8 cellular contexts compared by ENCODE assay signal in the genomic region with DNA sequence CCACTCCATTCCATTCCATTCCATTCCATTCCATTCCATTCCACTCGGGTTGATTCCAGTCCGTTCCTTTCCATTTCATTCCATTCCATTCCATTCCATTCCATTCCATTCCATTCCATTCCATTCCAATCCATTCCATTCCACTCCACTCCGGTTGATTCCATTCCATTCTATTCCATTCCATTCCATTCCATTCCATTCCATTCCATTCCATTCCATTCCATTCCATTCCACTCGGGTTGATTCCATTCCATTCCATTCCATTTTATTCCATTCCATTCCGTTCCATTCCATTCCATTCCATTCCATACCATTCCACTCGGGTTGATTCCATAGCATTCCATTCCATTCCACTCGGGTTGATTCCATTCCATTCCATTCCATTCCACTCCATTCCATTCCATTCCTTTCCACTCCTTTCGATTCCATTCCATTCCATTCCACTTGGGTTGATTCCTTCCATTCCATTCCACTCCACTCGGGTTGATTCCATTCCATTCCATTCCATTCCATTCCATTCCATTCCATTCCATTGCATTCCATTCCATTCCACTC.
A peak's percentile ranks its signal among the peaks of the same experiment; 100 is the strongest.
DNase-seq lines count a peak whose midpoint lies in the region; ATAC-seq, FAIRE-seq and TF ChIP-seq lines count a peak whose summit lies in the region.
"Not testable (repeated sequence)": the region's sequence is repeated elsewhere in the genome, so short reads cannot be mapped to it uniquely, and the experiment has no call there.

No MANE protein-coding gene starts in this region.

- not testable (repeated sequence) for TF ChIP-seq POLR2A in HepG2 (IDR thresholded peaks at IDR 0.05; ENCODE audit: insufficient read depth in 1 of 2, low read depth in 2 of 2, low read length in 2 of 2)

- not testable (repeated sequence) for H3K27me3 ChIP-seq in HepG2 (ENCODE audit: control insufficient read depth in 1 of 2, insufficient read depth in 2 of 2, low read length in 2 of 2)

- WGBS in HepG2 (ENCODE audit: low lambda C conversion rate) = 4% methylated on average over 9 of the region's 9 CpGs

- not testable (repeated sequence) for H3K36me3 ChIP-seq in HepG2 (replicated peaks in 1 of 2; ENCODE audit: control insufficient read depth in 1 of 2, insufficient read depth in 2 of 2, low read length in 2 of 2)

- not testable (repeated sequence) for H3K27me3 Mint-ChIP-seq in T-helper 1 cell treated with Interleukin-12 subunit alpha and Interleukin-12 subunit beta and Interleukin-4 antibody, amounts not matched to agents 30 μg/mL and 1 μg/mL, for 36 hours (ENCODE audit: low read depth); stimulated activated naive CD8-positive, alpha-beta T cell treated with anti-CD3 and anti-CD28 coated beads, Interleukin-15, Interleukin-2, amounts not matched to agents 100 ng/mL and 50 ng/mL, for 24 hours

- not testable (repeated sequence) for H3K4me3 ChIP-seq in epithelial cell of esophagus (ENCODE audit: low read length); HepG2 (replicated peaks in 1 of 3; ENCODE audit: insufficient read depth in 1 of 3, low read depth in 2 of 3, low read length in 3 of 3)

- DNase-seq in epithelial cell of esophagus (ENCODE audit: low read depth) = peak; percentile 47
- not testable (repeated sequence) for DNase-seq in HepG2 (ENCODE audit: low spot score)

- H3K79me2 ChIP-seq in HepG2 (ENCODE audit: insufficient read depth, low read length) = not testable (repeated sequence)

- H3K9ac ChIP-seq in HepG2 (ENCODE audit: insufficient read depth, low read depth, low read length) = not testable (repeated sequence)

- H3K36me3 Mint-ChIP-seq in T-helper 1 cell treated with Interleukin-12 subunit alpha and Interleukin-12 subunit beta and Interleukin-4 antibody, amounts not matched to agents 30 μg/mL and 1 μg/mL, for 36 hours (ENCODE audit: low read depth) = peaks cover 68% of the 10 kb centered on the region
- H3K36me3 Mint-ChIP-seq in stimulated activated naive CD8-positive, alpha-beta T cell treated with anti-CD3 and anti-CD28 coated beads, Interleukin-15, Interleukin-2, amounts not matched to agents 100 ng/mL and 50 ng/mL, for 24 hours (ENCODE audit: low read depth) = peaks cover 78% of the 10 kb centered on the region

- H4K20me1 ChIP-seq in HepG2 (ENCODE audit: insufficient read depth, low read length) = not testable (repeated sequence)

- POLR2A ChIA-PET in HepG2 (lab: Yijun Ruan, JAX) = not testable (repeated sequence)

- TF ChIP-seq CTCF in epithelial cell of esophagus (IDR thresholded peaks at IDR 0.05; ENCODE audit: insufficient read depth, low read depth, low read length, missing control alignments); HepG2 (CRISPR knock-in tag; IDR thresholded peaks at IDR 0.05): not testable (repeated sequence)

- H3K4me3 Mint-ChIP-seq in T-helper 1 cell treated with Interleukin-12 subunit alpha and Interleukin-12 subunit beta and Interleukin-4 antibody, amounts not matched to agents 30 μg/mL and 1 μg/mL, for 36 hours; stimulated activated naive CD8-positive, alpha-beta T cell treated with anti-CD3 and anti-CD28 coated beads, Interleukin-15, Interleukin-2, amounts not matched to agents 100 ng/mL and 50 ng/mL, for 24 hours: not testable (repeated sequence)

- H3K4me2 ChIP-seq in HepG2 (ENCODE audit: low read depth, low read length) = not testable (repeated sequence)

- H3K27ac Mint-ChIP-seq in T-helper 1 cell treated with Interleukin-12 subunit alpha and Interleukin-12 subunit beta and Interleukin-4 antibody, amounts not matched to agents 30 μg/mL and 1 μg/mL, for 36 hours = peak overlapping the region; percentile 2
- H3K27ac Mint-ChIP-seq in stimulated activated naive CD8-positive, alpha-beta T cell treated with anti-CD3 and anti-CD28 coated beads, Interleukin-15, Interleukin-2, amounts not matched to agents 100 ng/mL and 50 ng/mL, for 24 hours = peak overlapping the region; percentile 1

- ATAC-seq in GM18520 (IDR thresholded peaks at IDR 0.05; ENCODE audit: unreplicated experiment) = peak; percentile 23
- ATAC-seq in GM21381 (IDR thresholded peaks at IDR 0.05; ENCODE audit: unreplicated experiment) = peak; percentile 30
- peak; percentile 32 for ATAC-seq in HG02763 (IDR thresholded peaks at IDR 0.05; ENCODE audit: unreplicated experiment)
- peak; percentile 38 for ATAC-seq in HG03354 (IDR thresholded peaks at IDR 0.05; ENCODE audit: poor library complexity, severe bottlenecking, unreplicated experiment)
- peak; percentile 58 for ATAC-seq in HepG2

- not testable (repeated sequence) for TF ChIP-seq EP300 in HepG2 (IDR thresholded peaks at IDR 0.05; ENCODE audit: low read depth in 2 of 2, low read length in 2 of 2); HepG2 (CRISPR knock-in tag; IDR thresholded peaks at IDR 0.05; ENCODE audit: borderline replicate concordance)

- peaks cover 80% of the 10 kb centered on the region for H3K9me3 Mint-ChIP-seq in T-helper 1 cell treated with Interleukin-12 subunit alpha and Interleukin-12 subunit beta and Interleukin-4 antibody, amounts not matched to agents 30 μg/mL and 1 μg/mL, for 36 hours
- H3K9me3 Mint-ChIP-seq in stimulated activated naive CD8-positive, alpha-beta T cell treated with anti-CD3 and anti-CD28 coated beads, Interleukin-15, Interleukin-2, amounts not matched to agents 100 ng/mL and 50 ng/mL, for 24 hours = peaks cover 74% of the 10 kb centered on the region

- intact Hi-C loops in HepG2 (cut with micrococcal nuclease; ENCODE audit: unreplicated experiment) = not testable (repeated sequence)

- not testable (repeated sequence) for H3K4me1 ChIP-seq in HepG2 (ENCODE audit: insufficient read depth, low read length)

- CTCF ChIA-PET in HepG2 (lab: Yijun Ruan, JAX; ENCODE audit: low intra/inter-chr PET ratio, low total read pairs) = not testable (repeated sequence)

- not testable (repeated sequence) for H3K27ac ChIP-seq in HepG2 (ENCODE audit: extremely low read length, insufficient read depth, low read length)

- FAIRE-seq in HepG2 (lab: Jason Lieb, UNC) = not testable (repeated sequence)

- in situ Hi-C loops in HepG2 (cut with HindIII; ENCODE audit: extremely low pct_ligation_motif_present, low pct_unique_long_range_greater_than_20kb) = not testable (repeated sequence)

- H2AFZ ChIP-seq in HepG2 (ENCODE audit: low read length) = not testable (repeated sequence)

- not testable (repeated sequence) for TF ChIP-seq RAD21 in HepG2 (CRISPR knock-in tag; IDR thresholded peaks at IDR 0.05)

- peaks cover 76% of the 10 kb centered on the region for H3K9me3 ChIP-seq in HepG2 (ENCODE audit: low read length)

- not testable (repeated sequence) for H3K4me1 Mint-ChIP-seq in T-helper 1 cell treated with Interleukin-12 subunit alpha and Interleukin-12 subunit beta and Interleukin-4 antibody, amounts not matched to agents 30 μg/mL and 1 μg/mL, for 36 hours (ENCODE audit: low read depth); stimulated activated naive CD8-positive, alpha-beta T cell treated with anti-CD3 and anti-CD28 coated beads, Interleukin-15, Interleukin-2, amounts not matched to agents 100 ng/mL and 50 ng/mL, for 24 hours (ENCODE audit: low read depth)

- not testable (repeated sequence) for BruUV-seq in HepG2 (replicated peaks; lab: Mats Ljungman, UMichigan)

TF ChIP-seq in HepG2, 621 proteins besides CTCF, POLR2A, EP300 and RAD21:
- TF ChIP-seq, protein P1, sequence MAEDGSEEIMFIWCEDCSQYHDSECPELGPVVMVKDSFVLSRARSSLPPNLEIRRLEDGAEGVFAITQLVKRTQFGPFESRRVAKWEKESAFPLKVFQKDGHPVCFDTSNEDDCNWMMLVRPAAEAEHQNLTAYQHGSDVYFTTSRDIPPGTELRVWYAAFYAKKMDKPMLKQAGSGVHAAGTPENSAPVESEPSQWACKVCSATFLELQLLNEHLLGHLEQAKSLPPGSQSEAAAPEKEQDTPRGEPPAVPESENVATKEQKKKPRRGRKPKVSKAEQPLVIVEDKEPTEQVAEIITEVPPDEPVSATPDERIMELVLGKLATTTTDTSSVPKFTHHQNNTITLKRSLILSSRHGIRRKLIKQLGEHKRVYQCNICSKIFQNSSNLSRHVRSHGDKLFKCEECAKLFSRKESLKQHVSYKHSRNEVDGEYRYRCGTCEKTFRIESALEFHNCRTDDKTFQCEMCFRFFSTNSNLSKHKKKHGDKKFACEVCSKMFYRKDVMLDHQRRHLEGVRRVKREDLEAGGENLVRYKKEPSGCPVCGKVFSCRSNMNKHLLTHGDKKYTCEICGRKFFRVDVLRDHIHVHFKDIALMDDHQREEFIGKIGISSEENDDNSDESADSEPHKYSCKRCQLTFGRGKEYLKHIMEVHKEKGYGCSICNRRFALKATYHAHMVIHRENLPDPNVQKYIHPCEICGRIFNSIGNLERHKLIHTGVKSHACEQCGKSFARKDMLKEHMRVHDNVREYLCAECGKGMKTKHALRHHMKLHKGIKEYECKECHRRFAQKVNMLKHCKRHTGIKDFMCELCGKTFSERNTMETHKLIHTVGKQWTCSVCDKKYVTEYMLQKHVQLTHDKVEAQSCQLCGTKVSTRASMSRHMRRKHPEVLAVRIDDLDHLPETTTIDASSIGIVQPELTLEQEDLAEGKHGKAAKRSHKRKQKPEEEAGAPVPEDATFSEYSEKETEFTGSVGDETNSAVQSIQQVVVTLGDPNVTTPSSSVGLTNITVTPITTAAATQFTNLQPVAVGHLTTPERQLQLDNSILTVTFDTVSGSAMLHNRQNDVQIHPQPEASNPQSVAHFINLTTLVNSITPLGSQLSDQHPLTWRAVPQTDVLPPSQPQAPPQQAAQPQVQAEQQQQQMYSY (CRISPR knock-in tag; IDR thresholded peaks at IDR 0.05) = 0 out of 2 replicates have a peak, but pooled peaks have one; percentile 41
